1 cellular context compared by ENCODE assay signal in genomic region chr12:13200841-13201240, GRCh38.
TF ChIP-seq lines count a peak whose summit lies in the region.

No MANE protein-coding gene starts in this region.

TF ChIP-seq in H1, 55 proteins besides CTCF, POLR2A, EP300 and RAD21 (continued from another document):
- TF ChIP-seq ATF2 (IDR thresholded peaks at IDR 0.05; ENCODE audit: low read length) (no peak), CBX5 (IDR thresholded peaks at IDR 0.05; ENCODE audit: low read depth, low read length) (no peak), JUN (IDR thresholded peaks at IDR 0.05; ENCODE audit: low read depth, low read length) (no peak), RNF2 (IDR thresholded peaks at IDR 0.05; ENCODE audit: borderline replicate concordance, low read depth, low read length, missing control alignments, poor library complexity, severe bottlenecking) (no peak)
